ENCODE assay signal across 34 cellular contexts in genomic region chr1:241645199-241645598, GRCh38. TPM values are rescaled to one million over a fixed set of nuclear protein-coding genes. Genes with fewer than 3 reads are reported as not detected.
"Had no signal": no experiment of that assay in that cellular context is flagged by ENCODE, and none has a peak within 500 bp of the region (broad histone marks: within the 10 kb centered on the region; RNA-seq: fewer than 3 reads in every experiment).

No MANE protein-coding gene starts in this region.

- H3K79me2 ChIP-seq: hepatocyte had no signal

- H3K4me2 ChIP-seq: hepatocyte had no signal

- ATAC-seq: activated CD4-positive, CD25-positive, alpha-beta regulatory T cell treated with anti-CD3 and anti-CD28 coated beads, Interleukin-2, amount 50 U/mL, for 24 hours; gastroesophageal sphincter; left colon; pancreas; stimulated activated naive B cell treated with anti-CD40 and anti-IgM and Interleukin-4, amounts not matched to agents 10 μg/mL and 1 μg/mL and 100 μg/mL, for 72 hours had no signal

- H3K4me3 ChIP-seq: esophagus muscularis mucosa, gastroesophageal sphincter, hepatocyte, pancreas, prostate gland, stomach, transverse colon had no signal

- H3K4me1 ChIP-seq: prostate gland had no signal

- H3K36me3 ChIP-seq: esophagus muscularis mucosa, gastroesophageal sphincter, pancreas, prostate gland, stomach, transverse colon had no signal

- H2AFZ ChIP-seq: hepatocyte had no signal

- H3K9me3 ChIP-seq: esophagus muscularis mucosa, gastroesophageal sphincter, pancreas, prostate gland, stomach, transverse colon had no signal

- H3K27me3 ChIP-seq: gastroesophageal sphincter, hepatocyte, pancreas, stomach, transverse colon had no signal

- DNase-seq: activated CD4-positive, alpha-beta memory T cell treated with anti-CD3 and anti-CD28 coated beads for 36 hours; activated CD4-positive, alpha-beta T cell treated with anti-CD3 and anti-CD28 coated beads for 48 hours; activated CD8-positive, alpha-beta memory T cell treated with anti-CD3 and anti-CD28 coated beads, Interleukin-2, amount 50 U/mL, for 4 hours; activated effector memory CD4-positive, alpha-beta T cell treated with anti-CD3 and anti-CD28 coated beads, Interleukin-2, amount 50 U/mL, for 16 hours; activated naive CD4-positive, alpha-beta T cell treated with anti-CD3 and anti-CD28 coated beads for 36 hours; activated naive CD8-positive, alpha-beta T cell treated with anti-CD3 and anti-CD28 coated beads, Interleukin-2, amount 10 ng/mL, durations not matched to agents 7 days and 5 days; activated T-cell treated with anti-CD3 and anti-CD28 coated beads, Interleukin-2, amount 50 U/mL, for 1 hour; amygdala; dermis blood vessel endothelial cell; effector CD4-positive, alpha-beta T cell; immature natural killer cell; kidney; left colon; mammary epithelial cell; naive B cell; nephron progenitor cell; pancreas; stimulated activated CD4-positive, alpha-beta T cell treated with anti-CD3 and anti-CD28 coated beads, Interleukin-15, amount 100 ng/mL, for 24 hours; stimulated activated CD4-positive, alpha-beta T cell treated with anti-CD3 and anti-CD28 coated beads, Interleukin-2, amount 100 ng/mL, for 24 hours; stimulated activated naive B cell treated with anti-CD40 and anti-IgM and Interleukin-4, amounts not matched to agents 10 μg/mL and 1 μg/mL and 100 μg/mL, for 72 hours; stomach; transverse colon had no signal

- H3K27ac ChIP-seq: esophagus muscularis mucosa, gastroesophageal sphincter, hepatocyte, pancreas, prostate gland, stomach, transverse colon, VCaP had no signal

RNA-seq across cellular contexts. Expression of gene WDR64, which starts 6.9 kb away (rescaled TPM):
- total RNA-seq: activated CD4-positive, alpha-beta memory T cell treated with anti-CD3 and anti-CD28 coated beads for 36 hours; activated CD8-positive, alpha-beta memory T cell treated with anti-CD3 and anti-CD28 coated beads for 36 hours; activated naive CD4-positive, alpha-beta T cell treated with anti-CD3 and anti-CD28 coated beads for 36 hours; activated T-helper 1 cell treated with anti-CD3 and anti-CD28 coated beads, Interleukin-12 subunit alpha, Interleukin-12 subunit beta, Interleukin-2, Interleukin-4 antibody, amounts not matched to agents 30 ng/mL and 10 ng/mL and 1 ng/mL, durations not matched to agents 14 hours and 24 hours and 36 hours; bronchial epithelial cell; esophagus muscularis mucosa; fibroblast of villous mesenchyme; kidney; mammary epithelial cell; mesothelial cell of epicardium; pancreas; stomach; transverse colon; urinary bladder had no signal
- polyA plus RNA-seq: hepatocyte, immature natural killer cell, mammary epithelial cell, pancreas had no signal
